ENCODE assay signal across 8 cellular contexts in genomic region chr2:63092847-63093246, GRCh38. TPM values are rescaled to one million over a fixed set of nuclear protein-coding genes. Genes with fewer than 3 reads are reported as not detected.
"Had no signal": no experiment of that assay in that cellular context is flagged by ENCODE, and none has a peak within 500 bp of the region (broad histone marks: within the 10 kb centered on the region; RNA-seq: fewer than 3 reads in every experiment).

No MANE protein-coding gene starts in this region.

- H3K4me1 ChIP-seq: HAP-1 had no signal

- ATAC-seq: HCT116 had no signal

- DNase-seq: GM23248, GOT3, HFFc6, Karpas-422, KBM-7 had no signal

- H3K27ac ChIP-seq: GM23248, KMS-11 had no signal

- H3K9me3 ChIP-seq: HAP-1 had no signal

- H2AFZ ChIP-seq: GM23248 had no signal

- H3K27ac Mint-ChIP-seq: HFFc6 had no signal

- H3K36me3 ChIP-seq: HAP-1 had no signal

- H3K4me3 ChIP-seq: GM23248, HAP-1 had no signal

- H3K9me3 Mint-ChIP-seq: HFFc6 had no signal

- H3K9ac ChIP-seq: GM23248, KMS-11 had no signal

- H3K4me3 Mint-ChIP-seq: HFFc6 had no signal

- H3K4me2 ChIP-seq: KMS-11 had no signal

RNA-seq across cellular contexts. Expression of gene OTX1, which starts 42.2 kb away (rescaled TPM):
- total RNA-seq: GM23248 had no signal
- polyA plus RNA-seq: GM23248 had no signal
